ENCODE assay signal across 1 cellular context in genomic region chr10:100267237-100268104, GRCh38.
TF ChIP-seq lines count a peak whose summit lies in the region.

CWF19L1 (minus strand) TSS chr10:100267638; CDS start chr10:100267593, 45 bp downstream.

TF ChIP-seq in HepG2, 621 proteins besides CTCF, POLR2A, EP300 and RAD21 (continued from another document and continues in another):
- TF ChIP-seq ZNF18 (CRISPR knock-in tag; IDR thresholded peaks at IDR 0.05; ENCODE audit: insufficient replicate concordance), result no peak
- 0 out of 2 replicates have a peak, but pooled peaks have one; percentile 55 for TF ChIP-seq ATF5 (CRISPR knock-in tag; IDR thresholded peaks at IDR 0.05; ENCODE audit: low read depth)
- peak; percentile 75 for TF ChIP-seq SRF (IDR thresholded peaks at IDR 0.05; ENCODE audit: low read depth, low read length)
- no peak for TF ChIP-seq CREB3 (CRISPR knock-in tag; IDR thresholded peaks at IDR 0.05)
- no peak for TF ChIP-seq ZNF503 (CRISPR knock-in tag; IDR thresholded peaks at IDR 0.05)
- no peak for TF ChIP-seq LBX2 (CRISPR knock-in tag; IDR thresholded peaks at IDR 0.05; ENCODE audit: borderline replicate concordance)
- TF ChIP-seq ELF4 (CRISPR knock-in tag; IDR thresholded peaks at IDR 0.05; ENCODE audit: borderline replicate concordance), result no peak
- no peak for TF ChIP-seq MLXIP (CRISPR knock-in tag; IDR thresholded peaks at IDR 0.05; ENCODE audit: borderline replicate concordance)
- no peak for TF ChIP-seq TBL1XR1 (IDR thresholded peaks at IDR 0.05; ENCODE audit: borderline replicate concordance, low read length, partially characterized antibody)
- TF ChIP-seq TCF7 (IDR thresholded peaks at IDR 0.05; ENCODE audit: low read depth), result no peak
- no peak for TF ChIP-seq XRCC5 (optimal IDR thresholded peaks at IDR 0.05; ENCODE audit: low read length)
- TF ChIP-seq MTA3 (CRISPR knock-in tag; IDR thresholded peaks at IDR 0.05), result no peak
- no peak for TF ChIP-seq ZNF878 (CRISPR knock-in tag; IDR thresholded peaks at IDR 0.05)
- TF ChIP-seq STAT5B (CRISPR knock-in tag; IDR thresholded peaks at IDR 0.05), result no peak
- no peak for TF ChIP-seq ELK4 (CRISPR knock-in tag; IDR thresholded peaks at IDR 0.05; ENCODE audit: borderline replicate concordance)
- TF ChIP-seq ZFP36L1 (CRISPR knock-in tag; IDR thresholded peaks at IDR 0.05), result no peak
- no peak for TF ChIP-seq NFRKB (IDR thresholded peaks at IDR 0.05)
- TF ChIP-seq CREBL2 (CRISPR knock-in tag; IDR thresholded peaks at IDR 0.05; ENCODE audit: borderline replicate concordance), result peak; percentile 45; the same call in 1 of the 2 replicates
- no peak for TF ChIP-seq PAX8 (CRISPR knock-in tag; IDR thresholded peaks at IDR 0.05; ENCODE audit: borderline replicate concordance)
- no peak; the same call in 1 of the 2 replicates for TF ChIP-seq KDM4B (CRISPR knock-in tag; IDR thresholded peaks at IDR 0.05)
- TF ChIP-seq BRD4 (CRISPR knock-in tag; IDR thresholded peaks at IDR 0.05), result no peak
- TF ChIP-seq ZNF720 (CRISPR knock-in tag; IDR thresholded peaks at IDR 0.05), result no peak
- TF ChIP-seq CCDC6 (CRISPR knock-in tag; IDR thresholded peaks at IDR 0.05), result no peak
- TF ChIP-seq ZNF136 (CRISPR knock-in tag; IDR thresholded peaks at IDR 0.05; ENCODE audit: low read depth), result peak; percentile 74; the same call in 1 of the 2 replicates
- TF ChIP-seq LCORL (IDR thresholded peaks at IDR 0.05), result peak; percentile 57; the same call in 1 of the 2 replicates
- no peak for TF ChIP-seq LCORL (CRISPR knock-in tag; IDR thresholded peaks at IDR 0.05)
- TF ChIP-seq ZFY (CRISPR knock-in tag; IDR thresholded peaks at IDR 0.05), result peak; percentile 58
- TF ChIP-seq DMAP1 (CRISPR knock-in tag; IDR thresholded peaks at IDR 0.05), result peak; percentile 71; the same call in 1 of the 2 replicates
- 0 out of 2 replicates have a peak, but pooled peaks have one; percentile 21 for TF ChIP-seq ZNF841 (CRISPR knock-in tag; IDR thresholded peaks at IDR 0.05; ENCODE audit: borderline replicate concordance)
- TF ChIP-seq SIX1 (CRISPR knock-in tag; IDR thresholded peaks at IDR 0.05; ENCODE audit: borderline replicate concordance), result no peak
- TF ChIP-seq ZNF564 (CRISPR knock-in tag; IDR thresholded peaks at IDR 0.05), result no peak
- TF ChIP-seq JDP2 (CRISPR knock-in tag; IDR thresholded peaks at IDR 0.05; ENCODE audit: borderline replicate concordance), result no peak; the same call in 1 of the 2 replicates
- TF ChIP-seq ZNF276 (CRISPR knock-in tag; IDR thresholded peaks at IDR 0.05; ENCODE audit: low read depth), result 0 out of 2 replicates have a peak, but pooled peaks have one; percentile 54
- TF ChIP-seq POLR2AphosphoS2 (IDR thresholded peaks at IDR 0.05; ENCODE audit: low read depth, low read length), result no peak
- no peak for TF ChIP-seq ZNF280B (CRISPR knock-in tag; IDR thresholded peaks at IDR 0.05; ENCODE audit: borderline replicate concordance)
- no peak for TF ChIP-seq SSRP1 (CRISPR knock-in tag; IDR thresholded peaks at IDR 0.05)
- no peak for TF ChIP-seq ZBTB8A (CRISPR knock-in tag; IDR thresholded peaks at IDR 0.05; ENCODE audit: borderline replicate concordance, low read depth)
- TF ChIP-seq SP1 (IDR thresholded peaks at IDR 0.05), result no peak
- TF ChIP-seq SP1 (CRISPR knock-in tag; IDR thresholded peaks at IDR 0.05), result no peak
- no peak for TF ChIP-seq CSRNP2 (CRISPR knock-in tag; conservative IDR thresholded peaks at IDR 0.05; ENCODE audit: low read depth)
- TF ChIP-seq ATF3 (CRISPR knock-in tag; IDR thresholded peaks at IDR 0.05), result no peak
- no peak for TF ChIP-seq ZNF652 (CRISPR knock-in tag; IDR thresholded peaks at IDR 0.05; ENCODE audit: borderline replicate concordance, low read depth)
- TF ChIP-seq FUBP1 (CRISPR knock-in tag; IDR thresholded peaks at IDR 0.05; ENCODE audit: borderline replicate concordance), result no peak
- peak; percentile 61 for TF ChIP-seq ASH2L (IDR thresholded peaks at IDR 0.05; ENCODE audit: insufficient read length, low read depth, low read length)
- TF ChIP-seq ZNF160 (CRISPR knock-in tag; IDR thresholded peaks at IDR 0.05), result peak; percentile 44; the same call in 1 of the 2 replicates
- TF ChIP-seq PHF21A (CRISPR knock-in tag; IDR thresholded peaks at IDR 0.05), result peak; percentile 65; the same call in 1 of the 2 replicates
- TF ChIP-seq ZNF350 (CRISPR knock-in tag; IDR thresholded peaks at IDR 0.05; ENCODE audit: borderline replicate concordance, low read depth), result peak; percentile 76; the same call in 1 of the 2 replicates
- peak; percentile 52; the same call in 1 of the 2 replicates for TF ChIP-seq NFIC (IDR thresholded peaks at IDR 0.05; ENCODE audit: low read length)
- no peak for TF ChIP-seq MBD4 (IDR thresholded peaks at IDR 0.05; ENCODE audit: borderline replicate concordance, low read length)
